Comparison of ENCODE assay signal across 15 cellular contexts in genomic region chr12:1922075-1922709, GRCh38. TPM values are rescaled to one million over a fixed set of nuclear protein-coding genes. Genes with fewer than 3 reads are reported as not detected.
DNase-seq lines count a peak whose midpoint lies in the region; ATAC-seq and TF ChIP-seq lines count a peak whose summit lies in the region.
"Had no signal": no experiment of that assay in that cellular context is flagged by ENCODE, and none has a peak within 500 bp of the region (broad histone marks: within the 10 kb centered on the region; RNA-seq: fewer than 3 reads in every experiment).

No MANE protein-coding gene starts in this region.

- peak; percentile 23 for DNase-seq in NCI-H146 (lab: John Stamatoyannopoulos, UW)
- DNase-seq in NCI-H146 treated with DMSO at 0.1 percent for 48 hours (lab: John Stamatoyannopoulos, UW; ENCODE audit: unreplicated experiment), result no peak
- peak; percentile 35 for DNase-seq in GM13976 (ENCODE audit: low spot score)
- DNase-seq in astrocyte of the hippocampus (ENCODE audit: low read depth, low spot score), result peak; percentile 7
- DNase-seq in posterior vena cava (ENCODE audit: low spot score), result peak; percentile 80
- DNase-seq in COR-L47 (lab: John Stamatoyannopoulos, UW), result no peak
- DNase-seq: KG1, kidney, NCI-H1436 treated with DMSO at 0.1 percent for 48 hours, NCI-H446 treated with DMSO at 0.1 percent for 48 hours, OCI-M1, trophoblast cell had no signal

- peak; percentile 52 for TF ChIP-seq CTCF in GM13976 (IDR thresholded peaks at IDR 0.05; ENCODE audit: borderline replicate concordance, control extremely low read depth, extremely low read depth, insufficient read depth, missing control alignments)

- ATAC-seq in GM18502 (IDR thresholded peaks at IDR 0.05; ENCODE audit: poor library complexity, unreplicated experiment) (no peak), HG02970 (IDR thresholded peaks at IDR 0.05; ENCODE audit: low FRiP score, unreplicated experiment) (no peak)

- intact Hi-C loops in posterior vena cava (cut with DNase I), result no loop called here

- in situ Hi-C loops in GM13976 (cut with MboI; ENCODE audit: low sequenced_read_pairs, unreplicated experiment), result no loop called here

RNA-seq across cellular contexts. Expression of gene CACNA2D4, which starts 3.7 kb away (rescaled TPM):
- total RNA-seq in posterior vena cava, result 1 to 10 TPM; 5.9 to 7.3 TPM
- total RNA-seq: A172 had no signal

Comparison
In these comparisons a context has a peak if more than half of its experiments do, and no peak if none do; other contexts are left out.
1. DNase-seq: peak in NCI-H146 (single experiment), GM13976 (single experiment), astrocyte of the hippocampus (single experiment) and posterior vena cava (single experiment); none in NCI-H146 treated with DMSO at 0.1 percent for 48 hours (single experiment) and COR-L47 (single experiment).